25 cellular contexts compared by ENCODE assay signal in the genomic region with DNA sequence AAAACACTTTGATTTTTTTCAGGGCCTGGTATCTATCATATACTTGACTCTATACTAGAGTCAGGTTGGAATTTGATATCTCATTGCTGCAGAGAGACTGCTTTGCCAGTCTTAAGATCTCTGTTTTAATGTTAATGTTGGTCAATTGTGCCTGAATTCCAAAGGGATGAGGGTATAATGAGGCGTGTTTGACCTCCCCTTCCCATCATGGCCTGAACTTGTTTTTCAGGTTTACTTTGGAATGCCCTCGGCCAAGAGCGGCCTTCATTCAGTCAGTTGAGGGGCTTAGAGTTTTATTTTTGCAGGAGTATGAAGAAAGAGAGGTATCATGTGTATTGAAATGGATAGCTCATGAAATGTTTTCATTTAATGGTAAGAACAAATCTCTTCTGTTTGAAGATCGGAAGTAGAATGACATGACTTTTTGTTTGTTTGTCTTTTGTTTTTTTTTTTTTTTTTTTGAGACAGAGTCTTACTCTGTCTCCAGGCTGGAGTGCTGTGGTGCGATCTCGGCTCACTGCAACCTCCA.
A peak's percentile ranks its signal among the peaks of the same experiment; 100 is the strongest.
DNase-seq lines count a peak whose midpoint lies in the region; ATAC-seq and TF ChIP-seq lines count a peak whose summit lies in the region.
"Had no signal": no experiment of that assay in that cellular context is flagged by ENCODE, and none has a peak within 500 bp of the region (broad histone marks: within the 10 kb centered on the region; RNA-seq: fewer than 3 reads in every experiment).

No MANE protein-coding gene starts in this region.

- H3K9me3 ChIP-seq in endodermal cell (ENCODE audit: control insufficient read depth, low read length) = no peaks in the 10 kb centered on the region
- H3K9me3 ChIP-seq: A549, psoas muscle had no signal

- CTCF ChIA-PET in Calu3 (lab: Charles Lee) = interaction anchor here (0.6 kb wide), 1 partner anchor 56 kb away, joined by 3 read pairs; no protein-coding TSS in a partner anchor

- H3K27ac Mint-ChIP-seq in Calu3 (ENCODE audit: unreplicated experiment) (peak overlapping the region; percentile 75), endodermal cell (peak overlapping the region; percentile 94)
- H3K27ac Mint-ChIP-seq: CD8-positive, alpha-beta memory T cell had no signal

- BruUV-seq in Calu3 (replicated peaks; lab: Mats Ljungman, UMichigan) = no TSS peak

- H3K4me3 Mint-ChIP-seq in Calu3 (ENCODE audit: low read depth, unreplicated experiment) = peak overlapping the region; percentile 54
- H3K4me3 Mint-ChIP-seq in endodermal cell = no peak overlapping the region
- H3K4me3 Mint-ChIP-seq: CD8-positive, alpha-beta memory T cell had no signal

- H3K9me3 Mint-ChIP-seq in Calu3 (ENCODE audit: low read depth, unreplicated experiment) (no peaks in the 10 kb centered on the region), endodermal cell (peaks cover 3% of the 10 kb centered on the region)
- H3K9me3 Mint-ChIP-seq: CD8-positive, alpha-beta memory T cell had no signal

- 0 out of 2 replicates have a peak, but pooled peaks have one; percentile 35 for TF ChIP-seq EP300 in Ishikawa (IDR thresholded peaks at IDR 0.05; ENCODE audit: borderline replicate concordance)

- no peak for TF ChIP-seq RAD21 in Ishikawa (IDR thresholded peaks at IDR 0.05; ENCODE audit: low read depth)

- no peaks in the 10 kb centered on the region for H3K27me3 ChIP-seq in endodermal cell (ENCODE audit: control insufficient read depth, insufficient read depth, low read length, poor library complexity, severe bottlenecking)

- 81 to 88% methylated on average over 1 to 6 of the region's 6 CpGs for WGBS in endodermal cell (ENCODE audit: insufficient coverage in 1 of 2, insufficient read length in 1 of 2), 2 experiments

- TF ChIP-seq CTCF in Calu3 (IDR thresholded peaks at IDR 0.05; ENCODE audit: unreplicated experiment) = no peak
- no peak for TF ChIP-seq CTCF in endodermal cell (conservative IDR thresholded peaks at IDR 0.05)
- no peak for TF ChIP-seq CTCF in GM10266 (IDR thresholded peaks at IDR 0.05; ENCODE audit: control insufficient read depth, insufficient read depth, low read depth, missing control alignments)

- H3K27ac ChIP-seq in endodermal cell (ENCODE audit: low read depth, low read length) = no peak overlapping the region
- H3K27ac ChIP-seq: A549, psoas muscle had no signal

- no peak overlapping the region for H3K9ac ChIP-seq in endodermal cell (ENCODE audit: extremely low read depth, low read length, poor library complexity, severe bottlenecking)

- peak overlapping the region; percentile 16 for H3K4me3 ChIP-seq in endodermal cell (ENCODE audit: low read length)
- H3K4me3 ChIP-seq: A549, GM12878, psoas muscle had no signal

- H3K27me3 Mint-ChIP-seq in Calu3 (ENCODE audit: unreplicated experiment) = no peaks in the 10 kb centered on the region
- H3K27me3 Mint-ChIP-seq in endodermal cell (ENCODE audit: insufficient read depth) = no peaks in the 10 kb centered on the region
- H3K27me3 Mint-ChIP-seq: CD8-positive, alpha-beta memory T cell had no signal

- H3K36me3 ChIP-seq in endodermal cell (ENCODE audit: control insufficient read depth, insufficient read depth, low read length) = no peaks in the 10 kb centered on the region

- H3K4me1 ChIP-seq in endodermal cell (ENCODE audit: control insufficient read depth, insufficient read depth, low read length) = no peaks in the 10 kb centered on the region
- H3K4me1 ChIP-seq: A549, psoas muscle had no signal

- H3K36me3 Mint-ChIP-seq in Calu3 (ENCODE audit: insufficient read depth, unreplicated experiment) (peaks cover 5% of the 10 kb centered on the region), endodermal cell (ENCODE audit: low read depth) (peaks cover 2% of the 10 kb centered on the region)

- peaks cover 21% of the 10 kb centered on the region for H3K4me1 Mint-ChIP-seq in Calu3 (ENCODE audit: low read depth, unreplicated experiment)
- H3K4me1 Mint-ChIP-seq in endodermal cell = peaks cover 35% of the 10 kb centered on the region

- DNase-seq in Calu3 (peak; percentile 39), endodermal cell (peak; percentile 79), kidney tubule cell (ENCODE audit: low spot score) (peak; percentile 37), DMS 273 (lab: John Stamatoyannopoulos, UW; ENCODE audit: unreplicated experiment) (no peak), GM10266 (ENCODE audit: extremely low spot score) (no peak)
- no peak for DNase-seq in activated CD4-positive, alpha-beta T cell treated with anti-CD3 and anti-CD28 coated beads, Interleukin-2, amount 50 U/mL, for 48 hours
- DNase-seq: activated CD4-positive, alpha-beta T cell treated with anti-CD3 and anti-CD28 coated beads, Interleukin-2, amount 50 U/mL, for 4 hours; activated CD4-positive, CD25-positive, alpha-beta regulatory T cell; activated CD8-positive, alpha-beta memory T cell treated with anti-CD3 and anti-CD28 coated beads, Interleukin-2, amount 50 U/mL, for 48 hours; activated effector memory CD4-positive, alpha-beta T cell treated with Interleukin-2 at 50 U/mL for 16 hours; CD8-positive, alpha-beta memory T cell; DMS79; foreskin melanocyte; NCI-H1048; NCI-H1930; NCI-H226; OCI-M1; psoas muscle; SHP77; T1000 had no signal

- intact Hi-C loops in Calu3 (cut with micrococcal nuclease; ENCODE audit: unreplicated experiment) = loop anchor here (5.0 to 10.0 kb wide), 3 partner anchors 229 to 397 kb away; no protein-coding TSS in a partner anchor

- ATAC-seq in HG03469 (IDR thresholded peaks at IDR 0.05; ENCODE audit: unreplicated experiment) = no peak
- ATAC-seq: A549, esophagus mucosa, GM12878, psoas muscle had no signal

TF ChIP-seq in Ishikawa, 13 proteins besides CTCF, POLR2A, EP300 and RAD21:
- TF ChIP-seq, protein P1, sequence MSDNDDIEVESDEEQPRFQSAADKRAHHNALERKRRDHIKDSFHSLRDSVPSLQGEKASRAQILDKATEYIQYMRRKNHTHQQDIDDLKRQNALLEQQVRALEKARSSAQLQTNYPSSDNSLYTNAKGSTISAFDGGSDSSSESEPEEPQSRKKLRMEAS (IDR thresholded peaks at IDR 0.05) = 0 out of 2 replicates have a peak, but pooled peaks have one; percentile 45
- TF ChIP-seq CEBPB (IDR thresholded peaks at IDR 0.05) = no peak
- peak; percentile 49; the same call in 1 of the 2 replicates for TF ChIP-seq TCF12 (IDR thresholded peaks at IDR 0.05; ENCODE audit: low read depth)
- TF ChIP-seq YY1 (IDR thresholded peaks at IDR 0.05; ENCODE audit: low read depth) = 0 out of 2 replicates have a peak, but pooled peaks have one; percentile 20
- TF ChIP-seq TAF1 (IDR thresholded peaks at IDR 0.05; ENCODE audit: low read depth) = no peak
- TF ChIP-seq TEAD4 (IDR thresholded peaks at IDR 0.05) = peak; percentile 83

Comparison
In these comparisons a context has a peak if more than half of its experiments do, and no peak if none do; other contexts are left out.
1. DNase-seq: peak in Calu3 (single experiment), endodermal cell (single experiment) and kidney tubule cell (single experiment); none in DMS 273 (single experiment), GM10266 (single experiment) and activated CD4-positive, alpha-beta T cell treated with anti-CD3 and anti-CD28 coated beads, Interleukin-2, amount 50 U/mL, for 48 hours (0 of 2).